1 cellular context compared by ENCODE assay signal in the genomic region with DNA sequence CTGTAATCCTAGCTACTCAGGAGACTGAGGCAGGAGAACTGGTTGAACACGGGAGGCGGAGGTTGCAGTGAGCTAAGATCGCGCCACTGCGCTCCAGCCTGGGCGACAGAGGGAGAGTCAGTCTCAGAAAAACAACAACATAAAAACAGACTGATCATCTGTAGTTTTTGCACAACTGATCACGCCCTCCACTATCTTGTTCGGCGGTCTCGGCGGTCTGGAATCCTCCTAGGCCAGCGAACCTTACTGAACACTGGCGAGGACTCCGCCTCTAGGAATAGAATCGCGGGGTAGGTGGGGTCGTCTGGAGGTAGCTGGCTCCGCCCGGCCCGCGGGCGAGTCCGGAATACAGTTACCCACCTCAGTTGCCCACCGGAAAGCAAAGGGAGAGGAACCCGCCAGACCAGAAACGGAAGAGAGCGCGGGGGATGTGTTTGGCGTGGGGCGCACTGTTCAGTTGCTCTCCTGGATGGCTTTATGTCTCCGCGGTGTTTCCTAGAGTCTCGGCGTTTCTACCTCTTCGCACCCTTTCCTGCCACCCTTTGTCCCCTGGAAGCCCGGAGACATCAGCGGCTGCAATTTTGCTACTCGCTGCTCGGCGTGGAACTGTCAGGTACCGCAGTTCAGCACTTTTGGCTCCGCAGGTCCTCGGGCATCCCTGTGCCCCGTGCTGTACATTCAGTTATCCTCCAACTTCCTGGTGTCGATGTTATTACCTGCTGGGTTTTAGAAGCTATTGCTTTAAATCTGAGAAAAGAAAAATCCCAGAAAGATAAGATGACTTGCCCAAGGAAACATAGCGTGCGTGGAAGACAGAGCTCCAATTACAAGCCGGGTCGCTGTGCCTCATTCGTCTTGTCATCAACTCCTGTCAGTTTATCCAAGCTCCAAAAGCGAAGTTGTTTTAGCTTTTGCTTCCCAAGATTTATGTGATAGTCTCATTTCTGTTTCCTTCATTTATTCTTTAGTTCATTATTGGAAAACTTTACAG.
TF ChIP-seq lines count a peak whose summit lies in the region.

No MANE protein-coding gene starts in this region.

TF ChIP-seq in K562, 482 proteins besides CTCF, POLR2A, EP300 and RAD21 (continued from another document and continues in another):
- TF ChIP-seq, protein P1, sequence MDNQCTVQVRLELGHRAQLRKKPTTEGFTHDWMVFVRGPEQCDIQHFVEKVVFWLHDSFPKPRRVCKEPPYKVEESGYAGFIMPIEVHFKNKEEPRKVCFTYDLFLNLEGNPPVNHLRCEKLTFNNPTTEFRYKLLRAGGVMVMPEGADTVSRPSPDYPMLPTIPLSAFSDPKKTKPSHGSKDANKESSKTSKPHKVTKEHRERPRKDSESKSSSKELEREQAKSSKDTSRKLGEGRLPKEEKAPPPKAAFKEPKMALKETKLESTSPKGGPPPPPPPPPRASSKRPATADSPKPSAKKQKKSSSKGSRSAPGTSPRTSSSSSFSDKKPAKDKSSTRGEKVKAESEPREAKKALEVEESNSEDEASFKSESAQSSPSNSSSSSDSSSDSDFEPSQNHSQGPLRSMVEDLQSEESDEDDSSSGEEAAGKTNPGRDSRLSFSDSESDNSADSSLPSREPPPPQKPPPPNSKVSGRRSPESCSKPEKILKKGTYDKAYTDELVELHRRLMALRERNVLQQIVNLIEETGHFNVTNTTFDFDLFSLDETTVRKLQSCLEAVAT (IDR thresholded peaks at IDR 0.05) = no peak
- TF ChIP-seq, protein P2, sequence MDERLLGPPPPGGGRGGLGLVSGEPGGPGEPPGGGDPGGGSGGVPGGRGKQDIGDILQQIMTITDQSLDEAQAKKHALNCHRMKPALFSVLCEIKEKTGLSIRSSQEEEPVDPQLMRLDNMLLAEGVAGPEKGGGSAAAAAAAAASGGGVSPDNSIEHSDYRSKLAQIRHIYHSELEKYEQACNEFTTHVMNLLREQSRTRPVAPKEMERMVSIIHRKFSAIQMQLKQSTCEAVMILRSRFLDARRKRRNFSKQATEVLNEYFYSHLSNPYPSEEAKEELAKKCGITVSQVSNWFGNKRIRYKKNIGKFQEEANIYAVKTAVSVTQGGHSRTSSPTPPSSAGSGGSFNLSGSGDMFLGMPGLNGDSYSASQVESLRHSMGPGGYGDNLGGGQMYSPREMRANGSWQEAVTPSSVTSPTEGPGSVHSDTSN (CRISPR knock-in tag; IDR thresholded peaks at IDR 0.05; ENCODE audit: low read depth) = no peak
- TF ChIP-seq, protein P2 (tag; conservative IDR thresholded peaks at IDR 0.05; ENCODE audit: low read depth) = peak; percentile 42; the same call in 1 of the 2 replicates
- TF ChIP-seq SNRNP70 (optimal IDR thresholded peaks at IDR 0.05; ENCODE audit: low read depth, low read length) = no peak
- TF ChIP-seq NFIC (IDR thresholded peaks at IDR 0.05) = 0 out of 2 replicates have a peak, but pooled peaks have one; percentile 10
- TF ChIP-seq, protein P3, sequence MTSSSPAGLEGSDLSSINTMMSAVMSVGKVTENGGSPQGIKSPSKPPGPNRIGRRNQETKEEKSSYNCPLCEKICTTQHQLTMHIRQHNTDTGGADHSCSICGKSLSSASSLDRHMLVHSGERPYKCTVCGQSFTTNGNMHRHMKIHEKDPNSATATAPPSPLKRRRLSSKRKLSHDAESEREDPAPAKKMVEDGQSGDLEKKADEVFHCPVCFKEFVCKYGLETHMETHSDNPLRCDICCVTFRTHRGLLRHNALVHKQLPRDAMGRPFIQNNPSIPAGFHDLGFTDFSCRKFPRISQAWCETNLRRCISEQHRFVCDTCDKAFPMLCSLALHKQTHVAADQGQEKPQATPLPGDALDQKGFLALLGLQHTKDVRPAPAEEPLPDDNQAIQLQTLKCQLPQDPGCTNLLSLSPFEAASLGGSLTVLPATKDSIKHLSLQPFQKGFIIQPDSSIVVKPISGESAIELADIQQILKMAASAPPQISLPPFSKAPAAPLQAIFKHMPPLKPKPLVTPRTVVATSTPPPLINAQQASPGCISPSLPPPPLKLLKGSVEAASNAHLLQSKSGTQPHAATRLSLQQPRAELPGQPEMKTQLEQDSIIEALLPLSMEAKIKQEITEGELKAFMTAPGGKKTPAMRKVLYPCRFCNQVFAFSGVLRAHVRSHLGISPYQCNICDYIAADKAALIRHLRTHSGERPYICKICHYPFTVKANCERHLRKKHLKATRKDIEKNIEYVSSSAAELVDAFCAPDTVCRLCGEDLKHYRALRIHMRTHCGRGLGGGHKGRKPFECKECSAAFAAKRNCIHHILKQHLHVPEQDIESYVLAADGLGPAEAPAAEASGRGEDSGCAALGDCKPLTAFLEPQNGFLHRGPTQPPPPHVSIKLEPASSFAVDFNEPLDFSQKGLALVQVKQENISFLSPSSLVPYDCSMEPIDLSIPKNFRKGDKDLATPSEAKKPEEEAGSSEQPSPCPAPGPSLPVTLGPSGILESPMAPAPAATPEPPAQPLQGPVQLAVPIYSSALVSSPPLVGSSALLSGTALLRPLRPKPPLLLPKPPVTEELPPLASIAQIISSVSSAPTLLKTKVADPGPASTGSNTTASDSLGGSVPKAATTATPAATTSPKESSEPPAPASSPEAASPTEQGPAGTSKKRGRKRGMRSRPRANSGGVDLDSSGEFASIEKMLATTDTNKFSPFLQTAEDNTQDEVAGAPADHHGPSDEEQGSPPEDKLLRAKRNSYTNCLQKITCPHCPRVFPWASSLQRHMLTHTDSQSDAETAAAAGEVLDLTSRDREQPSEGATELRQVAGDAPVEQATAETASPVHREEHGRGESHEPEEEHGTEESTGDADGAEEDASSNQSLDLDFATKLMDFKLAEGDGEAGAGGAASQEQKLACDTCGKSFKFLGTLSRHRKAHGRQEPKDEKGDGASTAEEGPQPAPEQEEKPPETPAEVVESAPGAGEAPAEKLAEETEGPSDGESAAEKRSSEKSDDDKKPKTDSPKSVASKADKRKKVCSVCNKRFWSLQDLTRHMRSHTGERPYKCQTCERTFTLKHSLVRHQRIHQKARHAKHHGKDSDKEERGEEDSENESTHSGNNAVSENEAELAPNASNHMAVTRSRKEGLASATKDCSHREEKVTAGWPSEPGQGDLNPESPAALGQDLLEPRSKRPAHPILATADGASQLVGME (CRISPR knock-in tag; IDR thresholded peaks at IDR 0.05) = no peak
- TF ChIP-seq KLF16 (IDR thresholded peaks at IDR 0.05) = no peak
- no peak for TF ChIP-seq SAFB2 (IDR thresholded peaks at IDR 0.05; ENCODE audit: borderline replicate concordance, low read depth, low read length, severe bottlenecking)
- TF ChIP-seq, protein P4, sequence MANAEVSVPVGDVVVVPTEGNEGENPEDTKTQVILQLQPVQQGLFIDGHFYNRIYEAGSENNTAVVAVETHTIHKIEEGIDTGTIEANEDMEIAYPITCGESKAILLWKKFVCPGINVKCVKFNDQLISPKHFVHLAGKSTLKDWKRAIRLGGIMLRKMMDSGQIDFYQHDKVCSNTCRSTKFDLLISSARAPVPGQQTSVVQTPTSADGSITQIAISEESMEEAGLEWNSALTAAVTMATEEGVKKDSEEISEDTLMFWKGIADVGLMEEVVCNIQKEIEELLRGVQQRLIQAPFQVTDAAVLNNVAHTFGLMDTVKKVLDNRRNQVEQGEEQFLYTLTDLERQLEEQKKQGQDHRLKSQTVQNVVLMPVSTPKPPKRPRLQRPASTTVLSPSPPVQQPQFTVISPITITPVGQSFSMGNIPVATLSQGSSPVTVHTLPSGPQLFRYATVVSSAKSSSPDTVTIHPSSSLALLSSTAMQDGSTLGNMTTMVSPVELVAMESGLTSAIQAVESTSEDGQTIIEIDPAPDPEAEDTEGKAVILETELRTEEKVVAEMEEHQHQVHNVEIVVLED (CRISPR knock-in tag; IDR thresholded peaks at IDR 0.05) = no peak
- TF ChIP-seq NCOR1 (IDR thresholded peaks at IDR 0.05) = no peak
- TF ChIP-seq NFE2 (IDR thresholded peaks at IDR 0.05; ENCODE audit: low read depth) = no peak
- TF ChIP-seq, protein P5, sequence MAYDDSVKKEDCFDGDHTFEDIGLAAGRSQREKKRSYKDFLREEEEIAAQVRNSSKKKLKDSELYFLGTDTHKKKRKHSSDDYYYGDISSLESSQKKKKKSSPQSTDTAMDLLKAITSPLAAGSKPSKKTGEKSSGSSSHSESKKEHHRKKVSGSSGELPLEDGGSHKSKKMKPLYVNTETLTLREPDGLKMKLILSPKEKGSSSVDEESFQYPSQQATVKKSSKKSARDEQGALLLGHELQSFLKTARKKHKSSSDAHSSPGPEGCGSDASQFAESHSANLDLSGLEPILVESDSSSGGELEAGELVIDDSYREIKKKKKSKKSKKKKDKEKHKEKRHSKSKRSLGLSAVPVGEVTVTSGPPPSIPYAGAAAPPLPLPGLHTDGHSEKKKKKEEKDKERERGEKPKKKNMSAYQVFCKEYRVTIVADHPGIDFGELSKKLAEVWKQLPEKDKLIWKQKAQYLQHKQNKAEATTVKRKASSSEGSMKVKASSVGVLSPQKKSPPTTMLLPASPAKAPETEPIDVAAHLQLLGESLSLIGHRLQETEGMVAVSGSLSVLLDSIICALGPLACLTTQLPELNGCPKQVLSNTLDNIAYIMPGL (CRISPR knock-in tag; IDR thresholded peaks at IDR 0.05) = no peak
- peak; percentile 94 for TF ChIP-seq NCOA1 (IDR thresholded peaks at IDR 0.05; ENCODE audit: low read depth)
- TF ChIP-seq FOXK1 (CRISPR knock-in tag; IDR thresholded peaks at IDR 0.05; ENCODE audit: borderline replicate concordance) = no peak
- TF ChIP-seq TCF7 (IDR thresholded peaks at IDR 0.05; ENCODE audit: borderline replicate concordance) = no peak
- TF ChIP-seq, protein P6, sequence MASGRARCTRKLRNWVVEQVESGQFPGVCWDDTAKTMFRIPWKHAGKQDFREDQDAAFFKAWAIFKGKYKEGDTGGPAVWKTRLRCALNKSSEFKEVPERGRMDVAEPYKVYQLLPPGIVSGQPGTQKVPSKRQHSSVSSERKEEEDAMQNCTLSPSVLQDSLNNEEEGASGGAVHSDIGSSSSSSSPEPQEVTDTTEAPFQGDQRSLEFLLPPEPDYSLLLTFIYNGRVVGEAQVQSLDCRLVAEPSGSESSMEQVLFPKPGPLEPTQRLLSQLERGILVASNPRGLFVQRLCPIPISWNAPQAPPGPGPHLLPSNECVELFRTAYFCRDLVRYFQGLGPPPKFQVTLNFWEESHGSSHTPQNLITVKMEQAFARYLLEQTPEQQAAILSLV (tag; IDR thresholded peaks at IDR 0.05) = no peak
- TF ChIP-seq ZNF589 (CRISPR knock-in tag; IDR thresholded peaks at IDR 0.05; ENCODE audit: low read depth) = no peak
- no peak for TF ChIP-seq ZNF347 (CRISPR knock-in tag; IDR thresholded peaks at IDR 0.05; ENCODE audit: low read depth)
- TF ChIP-seq BHLHE40 (IDR thresholded peaks at IDR 0.05; ENCODE audit: low read length) = peak; percentile 27; the same call in 1 of the 2 replicates
- TF ChIP-seq FOXM1 (IDR thresholded peaks at IDR 0.05; ENCODE audit: low read depth) = no peak
- TF ChIP-seq FOXM1 (CRISPR knock-in tag; IDR thresholded peaks at IDR 0.05; ENCODE audit: low read depth) = no peak
- TF ChIP-seq TRIM28 (IDR thresholded peaks at IDR 0.05) = no peak
- TF ChIP-seq, protein P7, sequence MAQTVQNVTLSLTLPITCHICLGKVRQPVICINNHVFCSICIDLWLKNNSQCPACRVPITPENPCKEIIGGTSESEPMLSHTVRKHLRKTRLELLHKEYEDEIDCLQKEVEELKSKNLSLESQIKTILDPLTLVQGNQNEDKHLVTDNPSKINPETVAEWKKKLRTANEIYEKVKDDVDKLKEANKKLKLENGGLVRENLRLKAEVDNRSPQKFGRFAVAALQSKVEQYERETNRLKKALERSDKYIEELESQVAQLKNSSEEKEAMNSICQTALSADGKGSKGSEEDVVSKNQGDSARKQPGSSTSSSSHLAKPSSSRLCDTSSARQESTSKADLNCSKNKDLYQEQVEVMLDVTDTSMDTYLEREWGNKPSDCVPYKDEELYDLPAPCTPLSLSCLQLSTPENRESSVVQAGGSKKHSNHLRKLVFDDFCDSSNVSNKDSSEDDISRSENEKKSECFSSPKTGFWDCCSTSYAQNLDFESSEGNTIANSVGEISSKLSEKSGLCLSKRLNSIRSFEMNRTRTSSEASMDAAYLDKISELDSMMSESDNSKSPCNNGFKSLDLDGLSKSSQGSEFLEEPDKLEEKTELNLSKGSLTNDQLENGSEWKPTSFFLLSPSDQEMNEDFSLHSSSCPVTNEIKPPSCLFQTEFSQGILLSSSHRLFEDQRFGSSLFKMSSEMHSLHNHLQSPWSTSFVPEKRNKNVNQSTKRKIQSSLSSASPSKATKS (CRISPR knock-in tag; IDR thresholded peaks at IDR 0.05) = no peak
- peak; percentile 73 for TF ChIP-seq POLR2AphosphoS5 (IDR thresholded peaks at IDR 0.05; ENCODE audit: control insufficient read depth, insufficient read depth, low read depth, low read length)
- no peak for TF ChIP-seq FUS (optimal IDR thresholded peaks at IDR 0.05; ENCODE audit: low read depth, low read length)
- TF ChIP-seq, protein P8, sequence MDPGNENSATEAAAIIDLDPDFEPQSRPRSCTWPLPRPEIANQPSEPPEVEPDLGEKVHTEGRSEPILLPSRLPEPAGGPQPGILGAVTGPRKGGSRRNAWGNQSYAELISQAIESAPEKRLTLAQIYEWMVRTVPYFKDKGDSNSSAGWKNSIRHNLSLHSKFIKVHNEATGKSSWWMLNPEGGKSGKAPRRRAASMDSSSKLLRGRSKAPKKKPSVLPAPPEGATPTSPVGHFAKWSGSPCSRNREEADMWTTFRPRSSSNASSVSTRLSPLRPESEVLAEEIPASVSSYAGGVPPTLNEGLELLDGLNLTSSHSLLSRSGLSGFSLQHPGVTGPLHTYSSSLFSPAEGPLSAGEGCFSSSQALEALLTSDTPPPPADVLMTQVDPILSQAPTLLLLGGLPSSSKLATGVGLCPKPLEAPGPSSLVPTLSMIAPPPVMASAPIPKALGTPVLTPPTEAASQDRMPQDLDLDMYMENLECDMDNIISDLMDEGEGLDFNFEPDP (CRISPR knock-in tag; IDR thresholded peaks at IDR 0.05) = no peak
- no peak for TF ChIP-seq ZNF57 (CRISPR knock-in tag; IDR thresholded peaks at IDR 0.05)
- TF ChIP-seq RBM15 (IDR thresholded peaks at IDR 0.05; ENCODE audit: insufficient read depth, low read length) = no peak
- no peak for TF ChIP-seq TOE1 (IDR thresholded peaks at IDR 0.05; ENCODE audit: borderline replicate concordance)
- no peak for TF ChIP-seq TOE1 (CRISPR knock-in tag; IDR thresholded peaks at IDR 0.05; ENCODE audit: borderline replicate concordance, low read depth)
- no peak for TF ChIP-seq TAF15 (IDR thresholded peaks at IDR 0.05; ENCODE audit: low read depth, low read length)
- TF ChIP-seq LARP7 (IDR thresholded peaks at IDR 0.05) = no peak
